In the genomic region with DNA sequence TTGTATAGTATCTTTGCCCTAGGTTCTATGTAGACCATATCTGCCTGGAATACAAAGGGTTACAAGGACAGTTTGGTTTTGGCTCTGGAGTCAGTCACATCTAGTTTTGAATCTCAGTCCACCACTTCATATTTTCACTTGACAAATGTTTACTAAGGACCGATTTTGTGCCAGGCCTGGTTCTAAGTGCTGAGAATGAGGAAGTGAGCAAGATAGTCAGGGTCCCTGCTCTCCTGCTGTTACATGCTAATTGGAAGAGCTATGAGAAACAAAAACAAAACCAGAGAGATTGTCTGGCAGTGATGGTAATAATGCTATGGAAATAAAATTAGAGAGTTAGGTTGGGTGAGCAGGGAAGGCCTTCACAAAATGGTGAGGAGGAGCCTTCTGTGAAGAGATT, we compare ENCODE assay signal across 10 cellular contexts.
DNase-seq lines count a peak whose midpoint lies in the region; ATAC-seq and TF ChIP-seq lines count a peak whose summit lies in the region.
"Had no signal": no experiment of that assay in that cellular context is flagged by ENCODE, and none has a peak within 500 bp of the region (broad histone marks: within the 10 kb centered on the region; RNA-seq: fewer than 3 reads in every experiment).

No MANE protein-coding gene starts in this region.

- CTCF ChIA-PET in A673 (lab: Charles Lee) = no interaction called here

- TF ChIP-seq CTCF in esophagus muscularis mucosa (IDR thresholded peaks at IDR 0.05) (no peak), thoracic aorta (IDR thresholded peaks at IDR 0.05) (no peak), A673 (conservative IDR thresholded peaks at IDR 0.05; ENCODE audit: low read depth, low read length) (no peak)

- intact Hi-C loops in esophagus muscularis mucosa (cut with DNase I) = no loop called here
- intact Hi-C loops in A673 (cut with micrococcal nuclease; ENCODE audit: unreplicated experiment) = no loop called here

- peak overlapping the region; percentile 27 to 55 (median 42) for H3K27ac ChIP-seq in esophagus muscularis mucosa (replicated peaks in 1 of 4)
- H3K27ac ChIP-seq in thoracic aorta = peak overlapping the region; percentile 12 to 69
- H3K27ac ChIP-seq in A673 (ENCODE audit: low read depth, low read length, poor library complexity, severe bottlenecking) = no peak overlapping the region

- 10% methylated on average over 1 of the region's 1 CpG for WGBS in esophagus muscularis mucosa

- no peak for TF ChIP-seq EP300 in esophagus muscularis mucosa (IDR thresholded peaks at IDR 0.05)

- peaks cover 0 to 6% (median 2%) of the 10 kb centered on the region in 4 donors for H3K9me3 ChIP-seq in esophagus muscularis mucosa
- peaks cover 3% of the 10 kb centered on the region for H3K9me3 ChIP-seq in thoracic aorta
- H3K9me3 ChIP-seq in A673 (ENCODE audit: low read depth, low read length, poor library complexity, severe bottlenecking) = no peaks in the 10 kb centered on the region

- POLR2A ChIA-PET in A673 (lab: Charles Lee; ENCODE audit: low non-redundant PET) = no interaction called here

- BruUV-seq in A673 (replicated peaks; lab: Mats Ljungman, UMichigan) = no TSS peak

- H3K27me3 ChIP-seq in esophagus muscularis mucosa (no peaks in the 10 kb centered on the region), thoracic aorta (replicated peaks; ENCODE audit: insufficient read depth) (no peaks in the 10 kb centered on the region), A673 (replicated peaks; ENCODE audit: insufficient read depth, low read depth, low read length, poor library complexity) (no peaks in the 10 kb centered on the region)

- DNase-seq in esophagus muscularis mucosa (ENCODE audit: extremely low spot score) = no peak
- no peak for DNase-seq in thoracic aorta (ENCODE audit: low spot score)
- DNase-seq in A673 (ENCODE audit: low spot score) = no peak
- DNase-seq in NCI-H524 (lab: John Stamatoyannopoulos, UW) = no peak
- DNase-seq: occipital lobe, T1000 had no signal

- H3K36me3 ChIP-seq in esophagus muscularis mucosa = no peaks in the 10 kb centered on the region
- no peaks in the 10 kb centered on the region for H3K36me3 ChIP-seq in thoracic aorta
- H3K36me3 ChIP-seq in A673 (ENCODE audit: insufficient read depth, low read length, poor library complexity, severe bottlenecking) = no peaks in the 10 kb centered on the region

- no peak for TF ChIP-seq POLR2A in esophagus muscularis mucosa (IDR thresholded peaks at IDR 0.05; ENCODE audit: low read depth)

- H3K4me1 ChIP-seq in esophagus muscularis mucosa (peaks cover 0 to 36% (median 28%) of the 10 kb centered on the region in 4 donors), thoracic aorta (ENCODE audit: control insufficient read depth in 1 of 2, low read depth in 2 of 2) (peaks cover 14 to 35% of the 10 kb centered on the region in 2 donors), A673 (ENCODE audit: insufficient read depth, low read length, poor library complexity, severe bottlenecking) (peaks cover 5% of the 10 kb centered on the region)

- ATAC-seq in GM19324 (IDR thresholded peaks at IDR 0.05; ENCODE audit: low FRiP score, unreplicated experiment) (peak; percentile 83), HG03469 (IDR thresholded peaks at IDR 0.05; ENCODE audit: unreplicated experiment) (peak; percentile 58), thoracic aorta (ENCODE audit: insufficient number of reproducible peaks, low FRiP score, low read depth) (no peak), HG03196 (IDR thresholded peaks at IDR 0.05; ENCODE audit: unreplicated experiment) (no peak), HG03039 (IDR thresholded peaks at IDR 0.05; ENCODE audit: unreplicated experiment) (no peak)

- H3K4me3 ChIP-seq in esophagus muscularis mucosa = no peak overlapping the region
- peak overlapping the region; percentile 2 for H3K4me3 ChIP-seq in thoracic aorta
- H3K4me3 ChIP-seq in A673 (ENCODE audit: low read depth, low read length, poor library complexity, severe bottlenecking) = no peak overlapping the region

Comparison
In these comparisons a context has a peak if more than half of its experiments do, and no peak if none do; other contexts are left out.
1. ATAC-seq: peak in GM19324 (single experiment) and HG03469 (single experiment); none in thoracic aorta (single experiment), HG03196 (single experiment) and HG03039 (single experiment).